In genomic region chr9:129889461-129889935, GRCh38 we compare ENCODE assay signal across 1 cellular context.
TF ChIP-seq lines count a peak whose summit lies in the region.

No MANE protein-coding gene starts in this region.

TF ChIP-seq in GM12878, 131 proteins besides CTCF, POLR2A, EP300 and RAD21 (continued from another document):
- TF ChIP-seq YY1 (IDR thresholded peaks at IDR 0.05; ENCODE audit: low read depth, low read length) (0 out of 2 replicates have a peak, but pooled peaks have one; percentile 10), HDAC6 (IDR thresholded peaks at IDR 0.05; ENCODE audit: unreplicated experiment) (no peak), SPI1 (IDR thresholded peaks at IDR 0.05; ENCODE audit: borderline replicate concordance, insufficient read depth, low read depth, low read length) (peak; percentile 70)
